In genomic region chr16:14308357-14308723, GRCh38 we compare ENCODE assay signal across 10 cellular contexts.
A peak's percentile ranks its signal among the peaks of the same experiment; 100 is the strongest.
DNase-seq lines count a peak whose midpoint lies in the region; ATAC-seq, FAIRE-seq and TF ChIP-seq lines count a peak whose summit lies in the region.
"Had no signal": no experiment of that assay in that cellular context is flagged by ENCODE, and none has a peak within 500 bp of the region (broad histone marks: within the 10 kb centered on the region; RNA-seq: fewer than 3 reads in every experiment).

No MANE protein-coding gene starts in this region.

- FAIRE-seq in pancreas (lab: Jason Lieb, UNC), result no peak
- FAIRE-seq: frontal cortex had no signal

- no peak for TF ChIP-seq POLR2A in adrenal gland (IDR thresholded peaks at IDR 0.05)
- TF ChIP-seq POLR2A in lower leg skin (IDR thresholded peaks at IDR 0.05), result no peak

- peaks cover 19% of the 10 kb centered on the region for H3K27me3 ChIP-seq in BLaER1
- H3K27me3 ChIP-seq in HUES64 (ENCODE audit: insufficient read depth, low read length), result peaks cover 11% of the 10 kb centered on the region; the same call in 1 of the 2 replicates
- no peaks in the 10 kb centered on the region for H3K27me3 ChIP-seq in adrenal gland
- H3K27me3 ChIP-seq in pancreas, result no peaks in the 10 kb centered on the region
- H3K27me3 ChIP-seq: tibial nerve had no signal

- H3K4me3 ChIP-seq in BLaER1 (peak overlapping the region; percentile 55), HUES64 (ENCODE audit: low read length) (no peak overlapping the region), adrenal gland (peak overlapping the region in 1 of 4 donors; percentile 8), pancreas (peak overlapping the region in 1 of 4 donors; percentile 22), lower leg skin (ENCODE audit: low read depth, poor library complexity, severe bottlenecking) (no peak overlapping the region)
- H3K4me3 ChIP-seq: tibial nerve had no signal

- DNase-seq in adrenal gland, result no peak
- peak in 1 of 6 donors; percentile 31 for DNase-seq in pancreas
- no peak for DNase-seq in lower leg skin (ENCODE audit: low spot score in 2 of 2)
- no peak for DNase-seq in NCI-H510A treated with DMSO at 0.1 percent for 48 hours (lab: John Stamatoyannopoulos, UW)

- H3K4me2 ChIP-seq in BLaER1, result peak overlapping the region; percentile 94

- H3K36me3 ChIP-seq in BLaER1 (no peaks in the 10 kb centered on the region), HUES64 (ENCODE audit: insufficient read depth, low read length) (no peaks in the 10 kb centered on the region), adrenal gland (replicated peaks in 1 of 2) (no peaks in the 10 kb centered on the region), pancreas (no peaks in the 10 kb centered on the region)
- H3K36me3 ChIP-seq: tibial nerve had no signal

- peaks cover 71% of the 10 kb centered on the region for H3K4me1 ChIP-seq in BLaER1
- H3K4me1 ChIP-seq in HUES64 (ENCODE audit: insufficient read depth, low read length), result peaks cover 66% of the 10 kb centered on the region
- peaks cover 40 to 60% of the 10 kb centered on the region in 2 donors for H3K4me1 ChIP-seq in adrenal gland (replicated peaks in 1 of 2)
- peaks cover 13 to 38% (median 32%) of the 10 kb centered on the region in 3 donors for H3K4me1 ChIP-seq in pancreas

- intact Hi-C loops in adrenal gland (cut with DNase I) (loop anchor here in 1 of 2 donors (10.0 kb wide), 1 partner anchor 216 kb away; no protein-coding TSS in a partner anchor), pancreas (cut with DNase I) (no loop called here), lower leg skin (cut with DNase I; ENCODE audit: low total_unique reads) (loop anchor here (10.0 kb wide), 1 partner anchor 96 kb away; no protein-coding TSS in a partner anchor)

- WGBS in HUES64, result 92% methylated on average over 1 of the region's 1 CpG
- 82 to 100% (median 88%) methylated on average over 1 of the region's 1 CpG for WGBS in adrenal gland, 4 donors
- WGBS in pancreas, 2 donors, result 81 to 92% methylated on average over 1 of the region's 1 CpG
- 86 to 88% methylated on average over 1 of the region's 1 CpG for WGBS in lower leg skin, 2 donors

- H3K9me3 ChIP-seq in BLaER1 (no peaks in the 10 kb centered on the region), HUES64 (ENCODE audit: insufficient read depth, low read depth, low read length) (no peaks in the 10 kb centered on the region), adrenal gland (replicated peaks in 1 of 3) (no peaks in the 10 kb centered on the region), pancreas (no peaks in the 10 kb centered on the region)
- H3K9me3 ChIP-seq: tibial nerve had no signal

- peak overlapping the region; percentile 71; the same call in 1 of the 2 replicates for H3K9ac ChIP-seq in BLaER1
- H3K9ac ChIP-seq in HUES64 (ENCODE audit: low read depth, low read length), result no peak overlapping the region

- peaks cover 23% of the 10 kb centered on the region; the same call in 1 of the 2 replicates for H4K20me1 ChIP-seq in BLaER1

- ATAC-seq in pancreas, result no peak
- no peak for ATAC-seq in HG03571 (IDR thresholded peaks at IDR 0.05; ENCODE audit: unreplicated experiment)
- ATAC-seq in HG02970 (IDR thresholded peaks at IDR 0.05; ENCODE audit: low FRiP score, unreplicated experiment), result no peak

- H3K27ac ChIP-seq in BLaER1 (peak overlapping the region; percentile 71; the same call in 1 of the 2 replicates), HUES64 (ENCODE audit: low read depth, low read length) (peak overlapping the region; percentile 6; the same call in 1 of the 2 replicates), adrenal gland (peak overlapping the region in 4 of 5 donors; percentile 56 to 83 (median 64)), pancreas (peak overlapping the region; percentile 30 to 85 (median 66))

- TF ChIP-seq CTCF in adrenal gland (IDR thresholded peaks at IDR 0.05) (no peak), pancreas (IDR thresholded peaks at IDR 0.05) (no peak), lower leg skin (IDR thresholded peaks at IDR 0.05) (no peak)

Comparison
In these comparisons a context has a peak if more than half of its experiments do, and no peak if none do; other contexts are left out.
1. H3K27ac ChIP-seq: peak in every context shown above with its lines; median percentile 71 in BLaER1; 66 in pancreas; 64 in adrenal gland; 6 in HUES64.